1 cellular context compared by ENCODE assay signal in the genomic region with DNA sequence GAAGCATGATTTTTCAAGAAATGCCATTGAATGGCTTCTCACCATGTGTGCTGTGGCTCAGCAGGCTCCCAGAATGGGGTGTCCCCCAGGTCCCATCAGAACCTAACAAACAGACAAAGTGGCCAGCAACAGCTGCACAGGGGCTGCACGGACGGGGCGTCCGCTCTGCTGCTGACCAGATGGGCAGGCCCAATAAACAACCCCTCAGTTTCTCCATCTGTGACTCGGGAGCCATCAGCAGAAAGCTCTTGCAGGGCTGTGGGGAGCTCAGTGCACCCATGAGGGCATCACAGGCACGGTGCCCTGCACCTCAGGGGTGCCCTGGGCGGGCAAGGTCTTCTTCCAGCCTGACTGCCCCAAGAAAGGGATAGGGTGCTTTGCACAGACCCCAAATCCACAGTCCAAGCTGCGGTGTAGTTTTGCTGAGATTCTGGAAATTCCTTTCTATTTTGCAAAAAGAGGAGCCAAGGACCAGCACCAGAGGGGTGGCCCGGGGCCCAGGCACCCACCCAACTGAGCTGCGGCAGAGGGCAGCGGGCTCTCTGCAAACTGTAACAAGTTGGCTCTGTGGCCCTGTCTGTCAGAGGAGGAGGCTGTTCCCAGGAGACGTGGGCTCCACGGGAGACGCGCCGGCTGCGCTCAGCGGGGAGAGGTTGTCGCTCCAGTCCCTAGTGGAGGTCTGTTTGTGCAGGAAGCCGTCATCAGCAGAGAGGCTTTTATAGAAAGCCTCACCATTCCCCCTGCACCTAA.
TF ChIP-seq lines count a peak whose summit lies in the region.

No MANE protein-coding gene starts in this region.

TF ChIP-seq in HepG2, 621 proteins besides CTCF, POLR2A, EP300 and RAD21 (continued from another document):
- TF ChIP-seq, protein P1, sequence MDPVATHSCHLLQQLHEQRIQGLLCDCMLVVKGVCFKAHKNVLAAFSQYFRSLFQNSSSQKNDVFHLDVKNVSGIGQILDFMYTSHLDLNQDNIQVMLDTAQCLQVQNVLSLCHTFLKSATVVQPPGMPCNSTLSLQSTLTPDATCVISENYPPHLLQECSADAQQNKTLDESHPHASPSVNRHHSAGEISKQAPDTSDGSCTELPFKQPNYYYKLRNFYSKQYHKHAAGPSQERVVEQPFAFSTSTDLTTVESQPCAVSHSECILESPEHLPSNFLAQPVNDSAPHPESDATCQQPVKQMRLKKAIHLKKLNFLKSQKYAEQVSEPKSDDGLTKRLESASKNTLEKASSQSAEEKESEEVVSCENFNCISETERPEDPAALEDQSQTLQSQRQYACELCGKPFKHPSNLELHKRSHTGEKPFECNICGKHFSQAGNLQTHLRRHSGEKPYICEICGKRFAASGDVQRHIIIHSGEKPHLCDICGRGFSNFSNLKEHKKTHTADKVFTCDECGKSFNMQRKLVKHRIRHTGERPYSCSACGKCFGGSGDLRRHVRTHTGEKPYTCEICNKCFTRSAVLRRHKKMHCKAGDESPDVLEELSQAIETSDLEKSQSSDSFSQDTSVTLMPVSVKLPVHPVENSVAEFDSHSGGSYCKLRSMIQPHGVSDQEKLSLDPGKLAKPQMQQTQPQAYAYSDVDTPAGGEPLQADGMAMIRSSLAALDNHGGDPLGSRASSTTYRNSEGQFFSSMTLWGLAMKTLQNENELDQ (CRISPR knock-in tag; IDR thresholded peaks at IDR 0.05; ENCODE audit: borderline replicate concordance) = no peak
- TF ChIP-seq MTA3 (CRISPR knock-in tag; IDR thresholded peaks at IDR 0.05) (no peak), HOXD1 (CRISPR knock-in tag; IDR thresholded peaks at IDR 0.05) (no peak), CENPT (CRISPR knock-in tag; IDR thresholded peaks at IDR 0.05; ENCODE audit: low read depth) (no peak), ZNF713 (CRISPR knock-in tag; IDR thresholded peaks at IDR 0.05) (no peak), BHLHE40 (IDR thresholded peaks at IDR 0.05; ENCODE audit: low read length) (no peak), ZNF12 (CRISPR knock-in tag; IDR thresholded peaks at IDR 0.05) (no peak), TBP (CRISPR knock-in tag; IDR thresholded peaks at IDR 0.05) (no peak), ZFY (CRISPR knock-in tag; IDR thresholded peaks at IDR 0.05) (no peak), MAFG (CRISPR knock-in tag; IDR thresholded peaks at IDR 0.05) (no peak), ATF7 (IDR thresholded peaks at IDR 0.05) (no peak), ATF7 (CRISPR knock-in tag; IDR thresholded peaks at IDR 0.05) (no peak), ZKSCAN8 (CRISPR knock-in tag; IDR thresholded peaks at IDR 0.05; ENCODE audit: borderline replicate concordance) (no peak)
- TF ChIP-seq, protein P2, sequence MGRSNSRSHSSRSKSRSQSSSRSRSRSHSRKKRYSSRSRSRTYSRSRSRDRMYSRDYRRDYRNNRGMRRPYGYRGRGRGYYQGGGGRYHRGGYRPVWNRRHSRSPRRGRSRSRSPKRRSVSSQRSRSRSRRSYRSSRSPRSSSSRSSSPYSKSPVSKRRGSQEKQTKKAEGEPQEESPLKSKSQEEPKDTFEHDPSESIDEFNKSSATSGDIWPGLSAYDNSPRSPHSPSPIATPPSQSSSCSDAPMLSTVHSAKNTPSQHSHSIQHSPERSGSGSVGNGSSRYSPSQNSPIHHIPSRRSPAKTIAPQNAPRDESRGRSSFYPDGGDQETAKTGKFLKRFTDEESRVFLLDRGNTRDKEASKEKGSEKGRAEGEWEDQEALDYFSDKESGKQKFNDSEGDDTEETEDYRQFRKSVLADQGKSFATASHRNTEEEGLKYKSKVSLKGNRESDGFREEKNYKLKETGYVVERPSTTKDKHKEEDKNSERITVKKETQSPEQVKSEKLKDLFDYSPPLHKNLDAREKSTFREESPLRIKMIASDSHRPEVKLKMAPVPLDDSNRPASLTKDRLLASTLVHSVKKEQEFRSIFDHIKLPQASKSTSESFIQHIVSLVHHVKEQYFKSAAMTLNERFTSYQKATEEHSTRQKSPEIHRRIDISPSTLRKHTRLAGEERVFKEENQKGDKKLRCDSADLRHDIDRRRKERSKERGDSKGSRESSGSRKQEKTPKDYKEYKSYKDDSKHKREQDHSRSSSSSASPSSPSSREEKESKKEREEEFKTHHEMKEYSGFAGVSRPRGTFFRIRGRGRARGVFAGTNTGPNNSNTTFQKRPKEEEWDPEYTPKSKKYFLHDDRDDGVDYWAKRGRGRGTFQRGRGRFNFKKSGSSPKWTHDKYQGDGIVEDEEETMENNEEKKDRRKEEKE (IDR thresholded peaks at IDR 0.05) = no peak
